Comparison of ENCODE assay signal across 7 cellular contexts in genomic region chr12:110281549-110282342, GRCh38. TPM values are rescaled to one million over a fixed set of nuclear protein-coding genes. Genes with fewer than 3 reads are reported as not detected.
DNase-seq lines count a peak whose midpoint lies in the region; ATAC-seq, FAIRE-seq and TF ChIP-seq lines count a peak whose summit lies in the region.

No MANE protein-coding gene starts in this region.

- peak; percentile 26 to 59 for DNase-seq in HAP-1 (ENCODE audit: low spot score in 2 of 2)
- peak; percentile 50 for DNase-seq in MM.1S
- DNase-seq in activated CD4-positive, alpha-beta T cell treated with anti-CD3 and anti-CD28 coated beads for 24 hours (ENCODE audit: low read depth in 2 of 2) = peak; percentile 26 to 28
- DNase-seq in chondrocyte (ENCODE audit: low spot score) = no peak
- DNase-seq in HepG2 (ENCODE audit: low spot score) = no peak
- DNase-seq in stimulated activated CD4-positive, alpha-beta T cell treated with anti-CD3 and anti-CD28 coated beads, Interleukin-4, amount 100 ng/mL, for 4 hours = peak; percentile 38 to 54

- in situ Hi-C loops in HAP-1 (cut with MboI; ENCODE audit: low sequenced_read_pairs) (loop anchor here (25.0 kb wide), 1 partner anchor 169 kb away; the partner anchor contains the start of gene IFT81), HepG2 (cut with HindIII; ENCODE audit: extremely low pct_ligation_motif_present, low pct_unique_long_range_greater_than_20kb) (no loop called here)

- H3K27me3 Mint-ChIP-seq in chondrocyte (ENCODE audit: low read depth) = no peaks in the 10 kb centered on the region

- H4K20me1 ChIP-seq in MM.1S (ENCODE audit: insufficient read depth, low read length) (peaks cover 17% of the 10 kb centered on the region; the same call in 1 of the 2 replicates), HepG2 (ENCODE audit: insufficient read depth, low read length) (peaks cover 36% of the 10 kb centered on the region)

- no peak overlapping the region; the same call in 1 of the 2 replicates for H2AFZ ChIP-seq in MM.1S (ENCODE audit: low read length)
- H2AFZ ChIP-seq in HepG2 (ENCODE audit: low read length) = no peak overlapping the region

- H3K36me3 Mint-ChIP-seq in chondrocyte (ENCODE audit: low read depth) = peaks cover 3% of the 10 kb centered on the region

- TF ChIP-seq EP300 in HepG2 (IDR thresholded peaks at IDR 0.05; ENCODE audit: low read depth in 2 of 2, low read length in 2 of 2) = no peak
- no peak for TF ChIP-seq EP300 in HepG2 (CRISPR knock-in tag; IDR thresholded peaks at IDR 0.05; ENCODE audit: borderline replicate concordance)

- peak overlapping the region; percentile 73 for H3K4me3 Mint-ChIP-seq in chondrocyte (ENCODE audit: unreplicated experiment)

- 3% methylated on average over 8 of the region's 83 CpGs for WGBS in HepG2 (ENCODE audit: low lambda C conversion rate)

- H3K27ac ChIP-seq in MM.1S (ENCODE audit: low read length) = peak overlapping the region; percentile 71; the same call in 1 of the 2 replicates
- H3K27ac ChIP-seq in HepG2 (ENCODE audit: extremely low read length, insufficient read depth, low read length) = peak overlapping the region; percentile 92

- ATAC-seq in GM18502 (IDR thresholded peaks at IDR 0.05; ENCODE audit: poor library complexity, unreplicated experiment) (peak; percentile 38), HepG2 (peak; percentile 66)

- H3K79me2 ChIP-seq in MM.1S (ENCODE audit: low read length) = peaks cover 53% of the 10 kb centered on the region
- H3K79me2 ChIP-seq in HepG2 (ENCODE audit: insufficient read depth, low read length) = peaks cover 52% of the 10 kb centered on the region

- TF ChIP-seq RAD21 in HepG2 (CRISPR knock-in tag; IDR thresholded peaks at IDR 0.05) = no peak

- H3K4me1 Mint-ChIP-seq in chondrocyte (ENCODE audit: low read depth) = peaks cover 53% of the 10 kb centered on the region

- H3K4me1 ChIP-seq in HAP-1 (peaks cover 33% of the 10 kb centered on the region), MM.1S (ENCODE audit: low read length) (peaks cover 6% of the 10 kb centered on the region; the same call in 1 of the 2 replicates), HepG2 (ENCODE audit: insufficient read depth, low read length) (peaks cover 71% of the 10 kb centered on the region)

- POLR2A ChIA-PET in HepG2 (lab: Yijun Ruan, JAX) = interaction anchor here (0.6 to 5.5 kb wide), 10 partner anchors 12 to 289 kb away, joined by 3 to 77 read pairs (median 4); partner anchors contain the start of gene IFT81

- H3F3A ChIP-seq in MM.1S (ENCODE audit: insufficient read depth, low read length) = peaks cover 8% of the 10 kb centered on the region; the same call in 1 of the 2 replicates

- H3K9me2 ChIP-seq in MM.1S (replicated peaks; ENCODE audit: insufficient read depth, low read length) = no peaks in the 10 kb centered on the region

- no peaks in the 10 kb centered on the region for H3K9me3 ChIP-seq in HAP-1
- H3K9me3 ChIP-seq in MM.1S (replicated peaks; ENCODE audit: insufficient read depth, low read length) = no peaks in the 10 kb centered on the region
- no peaks in the 10 kb centered on the region for H3K9me3 ChIP-seq in HepG2 (ENCODE audit: low read length)

- peak overlapping the region; percentile 87 for H3K9ac ChIP-seq in MM.1S (ENCODE audit: low read length)
- peak overlapping the region; percentile 94 for H3K9ac ChIP-seq in HepG2 (ENCODE audit: insufficient read depth, low read depth, low read length)

- H3K27me3 ChIP-seq in HAP-1 (ENCODE audit: low read depth) (no peaks in the 10 kb centered on the region), MM.1S (replicated peaks; ENCODE audit: insufficient read depth, low read length) (no peaks in the 10 kb centered on the region), HepG2 (ENCODE audit: control insufficient read depth in 1 of 2, insufficient read depth in 2 of 2, low read length in 2 of 2) (no peaks in the 10 kb centered on the region)

- H3K27ac Mint-ChIP-seq in chondrocyte (ENCODE audit: unreplicated experiment) = peak overlapping the region; percentile 85

- peak overlapping the region; percentile 68 for H3K4me3 ChIP-seq in HAP-1
- peak overlapping the region; percentile 83 for H3K4me3 ChIP-seq in MM.1S (ENCODE audit: low read length)
- peak overlapping the region; percentile 73 to 88 (median 73) for H3K4me3 ChIP-seq in HepG2 (replicated peaks in 1 of 3; ENCODE audit: insufficient read depth in 1 of 3, low read depth in 2 of 3, low read length in 3 of 3)

- intact Hi-C loops in HepG2 (cut with micrococcal nuclease; ENCODE audit: unreplicated experiment) = loop anchor here (2.0 to 5.0 kb wide), 2 partner anchors 35 to 179 kb away; no protein-coding TSS in a partner anchor

- TF ChIP-seq CTCF in MM.1S (IDR thresholded peaks at IDR 0.05; ENCODE audit: low read length) = no peak
- TF ChIP-seq CTCF in chondrocyte (IDR thresholded peaks at IDR 0.05) = peak; percentile 38
- TF ChIP-seq CTCF in HepG2 (CRISPR knock-in tag; IDR thresholded peaks at IDR 0.05) = no peak

- H3K36me3 ChIP-seq in HAP-1 (replicated peaks) = peaks cover 37% of the 10 kb centered on the region
- H3K36me3 ChIP-seq in MM.1S (replicated peaks; ENCODE audit: insufficient read depth, low read length) = no peaks in the 10 kb centered on the region
- H3K36me3 ChIP-seq in HepG2 (replicated peaks in 1 of 2; ENCODE audit: control insufficient read depth in 1 of 2, insufficient read depth in 2 of 2, low read length in 2 of 2) = peaks cover 0 to 17% of the 10 kb centered on the region in 2 experiments; a peak in 3 of 5 replicates

- peak in 1 of 2 experiments; percentile 79; a peak in 2 of 4 replicates for TF ChIP-seq POLR2A in HepG2 (IDR thresholded peaks at IDR 0.05; ENCODE audit: insufficient read depth in 1 of 2, low read depth in 2 of 2, low read length in 2 of 2)

- peak overlapping the region; percentile 93 for H3K4me2 ChIP-seq in MM.1S (ENCODE audit: low read depth, low read length)
- peak overlapping the region; percentile 91 for H3K4me2 ChIP-seq in HepG2 (ENCODE audit: low read depth, low read length)

- CTCF ChIA-PET in HepG2 (lab: Yijun Ruan, JAX; ENCODE audit: low intra/inter-chr PET ratio, low total read pairs) = no interaction called here

- no TSS peak for BruUV-seq in HepG2 (replicated peaks; lab: Mats Ljungman, UMichigan)

- FAIRE-seq in HepG2 (lab: Jason Lieb, UNC) = no peak

- H3K9me3 Mint-ChIP-seq in chondrocyte (ENCODE audit: low read depth) = no peaks in the 10 kb centered on the region

TF ChIP-seq in HepG2, 621 proteins besides CTCF, POLR2A, EP300 and RAD21 (continues in another document):
- TF ChIP-seq POLR2G (IDR thresholded peaks at IDR 0.05; ENCODE audit: low read depth, low read length) (0 out of 2 replicates have a peak, but pooled peaks have one; percentile 59), HOXA7 (CRISPR knock-in tag; IDR thresholded peaks at IDR 0.05) (no peak), ZNF687 (CRISPR knock-in tag; IDR thresholded peaks at IDR 0.05) (peak; percentile 94), ZKSCAN8 (CRISPR knock-in tag; IDR thresholded peaks at IDR 0.05; ENCODE audit: borderline replicate concordance) (no peak)

RNA-seq across cellular contexts. Expression of gene ATP2A2, which starts 0.7 kb away (rescaled TPM):
- total RNA-seq in chondrocyte (163 to 218 TPM (median 216 TPM) in 3 replicates), HepG2 (2016; rRNA removed; fragmentation: Illumina TruSeq; extraction: Trizol) (79.2 and 85.5 TPM in 2 replicates)
- 16.6 and 18.3 TPM in 2 replicates for total RNA-seq in HepG2 (2016; cell fraction: cytosol; rRNA removed; fragmentation: Illumina TruSeq; extraction: Trizol; ENCODE audit: low read depth)
- 64.3 and 88.8 TPM in 2 replicates for total RNA-seq in HepG2 (2016; cell fraction: insoluble cytoplasmic fraction; rRNA removed; fragmentation: Illumina TruSeq; extraction: Trizol)
- total RNA-seq in HepG2 (2016; cell fraction: membrane; rRNA removed; fragmentation: Illumina TruSeq; extraction: Trizol) = 50.1 and 58.3 TPM in 2 replicates
- 162 and 186 TPM in 2 replicates for total RNA-seq in HepG2 (2016; cell fraction: nucleus; rRNA removed; fragmentation: Illumina TruSeq; extraction: Trizol)
- 35.4 and 40.8 TPM in 2 replicates for polyA plus RNA-seq in HepG2 (2011; rRNA removed)
- 19.8 and 24.8 TPM in 2 replicates for polyA plus RNA-seq in HepG2 (2011; cell fraction: cytosol; rRNA removed)
- polyA plus RNA-seq in HepG2 (2011; cell fraction: nucleus; rRNA removed) = 106 and 112 TPM in 2 replicates
- 95.4 and 109 TPM in 2 replicates for polyA plus RNA-seq in HepG2 (2012)
- polyA plus RNA-seq in HepG2 (2016; cell fraction: cytosol; fragmentation: Illumina TruSeq; extraction: Trizol; ENCODE audit: low read depth) = 7.7 and 8.0 TPM in 2 replicates
- 52.2 and 68.9 TPM in 2 replicates for polyA plus RNA-seq in HepG2 (2016; cell fraction: insoluble cytoplasmic fraction; fragmentation: Illumina TruSeq; extraction: Trizol; ENCODE audit: low read depth)
- polyA plus RNA-seq in HepG2 (2016; cell fraction: membrane; fragmentation: Illumina TruSeq; extraction: Trizol; ENCODE audit: low read depth) = 23.7 and 31.5 TPM in 2 replicates
- 193 and 199 TPM in 2 replicates for polyA plus RNA-seq in HepG2 (2016; cell fraction: nucleus; fragmentation: Illumina TruSeq; extraction: Trizol; ENCODE audit: insufficient read depth, low read depth)
- polyA minus RNA-seq in HepG2 (2011; rRNA and poly(A)+ RNA removed; ENCODE audit: low replicate concordance) = 88.2 and 101 TPM in 2 replicates
- polyA minus RNA-seq in HepG2 (2011; cell fraction: cytosol; rRNA and poly(A)+ RNA removed) = 63.9 and 75.1 TPM in 2 replicates
- polyA minus RNA-seq in HepG2 (2011; cell fraction: nucleus; rRNA and poly(A)+ RNA removed) = 126 and 131 TPM in 2 replicates

Comparison
In these comparisons a context has a peak if more than half of its experiments do, and no peak if none do; other contexts are left out.
1. DNase-seq: peak in HAP-1 (2 of 2), MM.1S (single experiment), activated CD4-positive, alpha-beta T cell treated with anti-CD3 and anti-CD28 coated beads for 24 hours (2 of 2) and stimulated activated CD4-positive, alpha-beta T cell treated with anti-CD3 and anti-CD28 coated beads, Interleukin-4, amount 100 ng/mL, for 4 hours (2 of 2); none in chondrocyte (single experiment) and HepG2 (single experiment).
2. Peak in every context shown above with its lines, with median percentiles within 50 percentile points of each other: H3K4me3 ChIP-seq.